In the genomic region with DNA sequence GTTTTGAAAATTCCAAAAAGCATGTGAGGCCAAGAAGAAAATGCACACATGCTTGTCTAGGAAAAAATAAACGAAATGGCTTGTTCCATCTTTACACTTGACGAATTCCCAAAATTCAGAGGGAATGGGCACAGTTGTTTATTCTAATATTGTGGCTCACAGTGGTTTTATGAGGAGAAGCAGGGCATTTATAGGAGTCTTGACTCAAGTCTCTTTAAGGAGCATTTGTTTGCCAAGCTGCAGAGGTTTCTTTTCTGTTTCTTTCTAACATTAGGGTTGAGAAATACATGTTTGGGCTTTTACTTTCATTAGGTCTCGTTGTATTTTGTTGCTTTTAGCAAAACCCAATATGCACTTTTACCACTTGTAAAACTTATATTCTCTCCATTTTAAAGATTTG, we compare ENCODE assay signal across 24 cellular contexts.
"Had no signal": no experiment of that assay in that cellular context is flagged by ENCODE, and none has a peak within 500 bp of the region (broad histone marks: within the 10 kb centered on the region; RNA-seq: fewer than 3 reads in every experiment).

No MANE protein-coding gene starts in this region.

- H3K9me3 Mint-ChIP-seq: nephron progenitor cell had no signal

- H3K4me1 ChIP-seq: gastroesophageal sphincter, heart right ventricle, lower lobe of right lung, prostate gland, right atrium auricular region, spleen, suprapubic skin had no signal

- H3K27ac Mint-ChIP-seq: immature natural killer cell; naive thymus-derived CD8-positive, alpha-beta T cell; nephron progenitor cell; stimulated activated naive CD8-positive, alpha-beta T cell treated with anti-CD3 and anti-CD28 coated beads, Interleukin-15, amount 100 ng/mL, for 72 hours had no signal

- H3K36me3 ChIP-seq: gastroesophageal sphincter, heart right ventricle, lower lobe of right lung, prostate gland, right atrium auricular region, sigmoid colon, spleen, suprapubic skin had no signal

- H3K36me3 Mint-ChIP-seq: naive thymus-derived CD8-positive, alpha-beta T cell had no signal

- DNase-seq: dermis blood vessel endothelial cell; heart right ventricle; hypothalamus; immature natural killer cell; left ventricle myocardium superior; lower lobe of right lung; naive thymus-derived CD8-positive, alpha-beta T cell; nephron progenitor cell; nucleus accumbens; sigmoid colon; spleen; stimulated activated CD4-positive, alpha-beta T cell treated with anti-CD3 and anti-CD28 coated beads, Interleukin-15, amount 100 ng/mL, for 24 hours; stimulated activated CD4-positive, alpha-beta T cell treated with anti-CD3 and anti-CD28 coated beads, Interleukin-2, amount 100 ng/mL, for 48 hours; stimulated activated naive CD4-positive, alpha-beta T cell; stimulated activated naive CD8-positive, alpha-beta T cell treated with anti-CD3 and anti-CD28 coated beads, Interleukin-15, amount 100 ng/mL, for 72 hours; trophoblast cell had no signal

- H3K4me1 Mint-ChIP-seq: immature natural killer cell; naive thymus-derived CD8-positive, alpha-beta T cell; nephron progenitor cell; stimulated activated naive CD8-positive, alpha-beta T cell treated with anti-CD3 and anti-CD28 coated beads, Interleukin-15, amount 100 ng/mL, for 72 hours had no signal

- H3K9me3 ChIP-seq: gastroesophageal sphincter, heart right ventricle, lower lobe of right lung, prostate gland, right atrium auricular region, sigmoid colon, spleen, suprapubic skin had no signal

- H3K27me3 Mint-ChIP-seq: naive thymus-derived CD8-positive, alpha-beta T cell; stimulated activated naive CD8-positive, alpha-beta T cell treated with anti-CD3 and anti-CD28 coated beads, Interleukin-15, amount 100 ng/mL, for 72 hours had no signal

- H3K27ac ChIP-seq: coronary artery, epithelial cell of prostate, gastroesophageal sphincter, heart right ventricle, lower lobe of right lung, prostate gland, right atrium auricular region, sigmoid colon, skin epidermis, spleen, suprapubic skin had no signal

- ATAC-seq: esophagus mucosa; gastroesophageal sphincter; heart right ventricle; left ventricle myocardium superior; lower lobe of right lung; naive thymus-derived CD8-positive, alpha-beta T cell; stimulated activated naive CD8-positive, alpha-beta T cell treated with anti-CD3 and anti-CD28 coated beads, Interleukin-15, amount 100 ng/mL, for 72 hours had no signal

- H3K4me3 Mint-ChIP-seq: immature natural killer cell; naive thymus-derived CD8-positive, alpha-beta T cell; nephron progenitor cell; stimulated activated naive CD8-positive, alpha-beta T cell treated with anti-CD3 and anti-CD28 coated beads, Interleukin-15, amount 100 ng/mL, for 72 hours had no signal

- H3K27me3 ChIP-seq: gastroesophageal sphincter, heart right ventricle, right atrium auricular region, sigmoid colon, spleen, suprapubic skin had no signal

- H3K4me3 ChIP-seq: coronary artery, gastroesophageal sphincter, heart right ventricle, lower lobe of right lung, prostate gland, right atrium auricular region, sigmoid colon, skin epidermis, spleen, suprapubic skin had no signal
